In genomic region chr2:11748861-11749645, GRCh38 we compare ENCODE assay signal across 9 cellular contexts. TPM values are rescaled to one million over a fixed set of nuclear protein-coding genes. Genes with fewer than 3 reads are reported as not detected.
DNase-seq lines count a peak whose midpoint lies in the region; ATAC-seq, FAIRE-seq and TF ChIP-seq lines count a peak whose summit lies in the region.
"Had no signal": no experiment of that assay in that cellular context is flagged by ENCODE, and none has a peak within 500 bp of the region (broad histone marks: within the 10 kb centered on the region; RNA-seq: fewer than 3 reads in every experiment).

No MANE protein-coding gene starts in this region.

- TF ChIP-seq CTCF in Loucy (conservative IDR thresholded peaks at IDR 0.05; ENCODE audit: low read length) (no peak), brain (conservative IDR thresholded peaks at IDR 0.05) (no peak), nephron (IDR thresholded peaks at IDR 0.05; ENCODE audit: unreplicated experiment in 3 of 3) (no peak), foreskin fibroblast (IDR thresholded peaks at IDR 0.05; ENCODE audit: low read depth, low read length) (no peak)

- H3K9me2 ChIP-seq in Loucy (replicated peaks; ENCODE audit: low read depth, low read length) = no peaks in the 10 kb centered on the region

- FAIRE-seq in urothelium cell line (lab: Jason Lieb, UNC) = no peak

- H3K9me3 ChIP-seq in CD4-positive, CD25-positive, alpha-beta regulatory T cell (ENCODE audit: control insufficient read depth in 2 of 2, low read length in 2 of 2) = no peaks in the 10 kb centered on the region
- H3K9me3 ChIP-seq in Loucy (ENCODE audit: insufficient read depth, low read depth, low read length) = no peaks in the 10 kb centered on the region

- H3K27me3 Mint-ChIP-seq in CD4-positive, CD25-positive, alpha-beta regulatory T cell = no peaks in the 10 kb centered on the region
- peaks cover 10% of the 10 kb centered on the region for H3K27me3 Mint-ChIP-seq in brain
- H3K27me3 Mint-ChIP-seq in nephron (ENCODE audit: low read depth) = peaks cover 6% of the 10 kb centered on the region

- H3K79me2 ChIP-seq in Loucy (ENCODE audit: insufficient read depth, low read length) = peaks cover 71% of the 10 kb centered on the region

- peak overlapping the region; percentile 88 for H3K9ac ChIP-seq in Loucy (ENCODE audit: low read depth, low read length, poor library complexity, severe bottlenecking)

- peak overlapping the region; percentile 96 to 99 (median 96) for H3K27ac Mint-ChIP-seq in CD4-positive, CD25-positive, alpha-beta regulatory T cell
- peak overlapping the region in 3 of 5 experiments; percentile 41 to 57 (median 56) for H3K27ac Mint-ChIP-seq in brain
- H3K27ac Mint-ChIP-seq in nephron = no peak overlapping the region

- no peaks in the 10 kb centered on the region for H3K36me3 ChIP-seq in CD4-positive, CD25-positive, alpha-beta regulatory T cell (ENCODE audit: control insufficient read depth, insufficient read depth, low read length)
- no peaks in the 10 kb centered on the region for H3K36me3 ChIP-seq in Loucy (ENCODE audit: insufficient read depth, low read length)

- ATAC-seq in CD4-positive, CD25-positive, alpha-beta regulatory T cell (ENCODE audit: low read depth in 2 of 2) = no peak
- no peak for ATAC-seq in HG03521 (IDR thresholded peaks at IDR 0.05; ENCODE audit: unreplicated experiment)

- H3K4me1 Mint-ChIP-seq in CD4-positive, CD25-positive, alpha-beta regulatory T cell = peaks cover 23 to 89% (median 59%) of the 10 kb centered on the region in 4 donors
- H3K4me1 Mint-ChIP-seq in brain (peaks cover 81% of the 10 kb centered on the region), nephron (peaks cover 48% of the 10 kb centered on the region)

- peaks cover 19% of the 10 kb centered on the region for H4K20me1 ChIP-seq in Loucy (ENCODE audit: insufficient read depth, low read length, poor library complexity, severe bottlenecking)

- H2AFZ ChIP-seq in Loucy (ENCODE audit: low read length) = no peak overlapping the region

- H3K4me3 Mint-ChIP-seq in CD4-positive, CD25-positive, alpha-beta regulatory T cell = peak overlapping the region; percentile 87 to 97 (median 92)
- H3K4me3 Mint-ChIP-seq in brain (peak overlapping the region in 3 of 5 experiments; percentile 44 to 86 (median 76)), nephron (peak overlapping the region; percentile 37 to 63 (median 58))

- no peaks in the 10 kb centered on the region for H3K27me3 ChIP-seq in CD4-positive, CD25-positive, alpha-beta regulatory T cell (ENCODE audit: control insufficient read depth, insufficient read depth, low read length)
- no peaks in the 10 kb centered on the region for H3K27me3 ChIP-seq in Loucy (ENCODE audit: insufficient read depth, low read length, poor library complexity, severe bottlenecking)

- no peaks in the 10 kb centered on the region for H3F3A ChIP-seq in Loucy (ENCODE audit: low read depth)

- peak overlapping the region; percentile 97 for H3K4me3 ChIP-seq in CD4-positive, CD25-positive, alpha-beta regulatory T cell (ENCODE audit: low read depth, low read length)
- H3K4me3 ChIP-seq in Loucy (ENCODE audit: low read length, poor library complexity, severe bottlenecking) (peak overlapping the region; percentile 91), foreskin fibroblast (ENCODE audit: low read depth in 1 of 2, low read length in 2 of 2) (peak overlapping the region in 1 of 2 donors; percentile 70)

- H3K4me1 ChIP-seq in CD4-positive, CD25-positive, alpha-beta regulatory T cell (ENCODE audit: control insufficient read depth, insufficient read depth, low read length, poor library complexity, severe bottlenecking) = peaks cover 85% of the 10 kb centered on the region
- peaks cover 77% of the 10 kb centered on the region for H3K4me1 ChIP-seq in Loucy (ENCODE audit: insufficient read depth, low read length, poor library complexity, severe bottlenecking)

- no peaks in the 10 kb centered on the region for H3K36me3 Mint-ChIP-seq in CD4-positive, CD25-positive, alpha-beta regulatory T cell
- peaks cover 27% of the 10 kb centered on the region for H3K36me3 Mint-ChIP-seq in brain
- H3K36me3 Mint-ChIP-seq in nephron (ENCODE audit: low read depth) = no peaks in the 10 kb centered on the region

- H3K4me2 ChIP-seq in Loucy (ENCODE audit: low read depth, low read length, poor library complexity, severe bottlenecking) = peak overlapping the region; percentile 96

- H3K9me3 Mint-ChIP-seq in CD4-positive, CD25-positive, alpha-beta regulatory T cell = peaks cover 0 to 1% (median 0%) of the 10 kb centered on the region in 7 donors
- H3K9me3 Mint-ChIP-seq in brain (peaks cover 0 to 4% (median 3%) of the 10 kb centered on the region in 5 experiments), nephron (no peaks in the 10 kb centered on the region)

- peak overlapping the region; percentile 88 for H3K27ac ChIP-seq in CD4-positive, CD25-positive, alpha-beta regulatory T cell (ENCODE audit: insufficient read depth, low read length, poor library complexity, severe bottlenecking)

- DNase-seq in CD4-positive, CD25-positive, alpha-beta regulatory T cell = no peak
- DNase-seq in urothelium cell line (ENCODE audit: low spot score) (no peak), foreskin fibroblast (no peak), NOMO-1 treated with DMSO at 0.1 percent for 48 hours (lab: John Stamatoyannopoulos, UW; ENCODE audit: unreplicated experiment) (no peak)
- DNase-seq: activated CD4-positive, alpha-beta T cell treated with anti-CD3 and anti-CD28 coated beads for 4 hours had no signal

RNA-seq across cellular contexts. Expression of gene LPIN1, which starts 2.6 kb away (rescaled TPM):
- total RNA-seq in CD4-positive, CD25-positive, alpha-beta regulatory T cell = 94.9 TPM
- polyA plus RNA-seq in CD4-positive, CD25-positive, alpha-beta regulatory T cell = 10 to 100 TPM; 20.3 to 27.0 (median 24.4) TPM
- polyA plus RNA-seq in brain (ENCODE audit: insufficient read depth, low read depth, low replicate concordance) = 15.0 TPM

Comparison
In these comparisons a context has a peak if more than half of its experiments do, and no peak if none do; other contexts are left out.
1. H3K27ac Mint-ChIP-seq: peak in CD4-positive, CD25-positive, alpha-beta regulatory T cell (3 of 3) and brain (3 of 5); none in nephron (0 of 3).
2. Peak in every context shown above with its lines, with median percentiles within 50 percentile points of each other: H3K4me3 Mint-ChIP-seq.